In the genomic region with DNA sequence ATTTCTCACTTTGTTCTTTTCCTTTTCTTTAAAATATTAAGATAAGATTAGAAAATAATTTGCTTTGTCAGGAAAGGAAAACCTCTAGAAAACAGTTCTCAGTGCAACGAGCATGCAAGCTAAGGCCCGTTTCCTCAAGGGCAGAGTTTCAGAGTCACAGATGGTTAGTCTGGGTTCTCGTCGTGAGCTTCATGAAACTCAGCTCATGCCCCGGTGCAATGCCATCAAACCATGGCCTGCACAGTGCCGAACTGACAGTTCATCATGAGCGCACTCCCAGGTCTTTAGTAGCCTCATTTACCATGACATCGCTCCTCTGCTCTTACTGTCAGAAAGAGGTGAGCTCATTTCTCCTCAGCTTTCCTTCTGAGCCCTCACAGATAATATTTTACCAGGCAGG, we compare ENCODE assay signal across 13 cellular contexts.
DNase-seq lines count a peak whose midpoint lies in the region; ATAC-seq and TF ChIP-seq lines count a peak whose summit lies in the region.
"Had no signal": no experiment of that assay in that cellular context is flagged by ENCODE, and none has a peak within 500 bp of the region (broad histone marks: within the 10 kb centered on the region; RNA-seq: fewer than 3 reads in every experiment).

No MANE protein-coding gene starts in this region.

- H3K27ac ChIP-seq in sigmoid colon (no peak overlapping the region), Karpas-422 (ENCODE audit: low read length) (no peak overlapping the region)
- H3K27ac ChIP-seq: A549 had no signal

- TF ChIP-seq POLR2A in sigmoid colon (IDR thresholded peaks at IDR 0.05) = no peak

- TF ChIP-seq EP300 in sigmoid colon (IDR thresholded peaks at IDR 0.05) = no peak

- H3K4me1 ChIP-seq in sigmoid colon (no peaks in the 10 kb centered on the region), Karpas-422 (ENCODE audit: low read length) (no peaks in the 10 kb centered on the region)
- H3K4me1 ChIP-seq: A549 had no signal

- H3K36me3 ChIP-seq in GM06990 (ENCODE audit: control insufficient read depth, insufficient read depth, low read length) (no peaks in the 10 kb centered on the region), sigmoid colon (no peaks in the 10 kb centered on the region), Karpas-422 (ENCODE audit: insufficient read depth, low read length) (no peaks in the 10 kb centered on the region)

- ATAC-seq in GM19372 (IDR thresholded peaks at IDR 0.05; ENCODE audit: low read depth, unreplicated experiment) (peak; percentile 77), HG02678 (IDR thresholded peaks at IDR 0.05; ENCODE audit: unreplicated experiment) (peak; percentile 96), HG03439 (IDR thresholded peaks at IDR 0.05; ENCODE audit: unreplicated experiment) (peak; percentile 56)
- ATAC-seq: A549; activated CD4-positive, CD25-positive, alpha-beta regulatory T cell treated with anti-CD3 and anti-CD28 coated beads, Interleukin-2, amount 50 U/mL, for 24 hours; left lobe of liver had no signal

- intact Hi-C loops in sigmoid colon (cut with DNase I) = no loop called here

- 77 to 91% methylated on average over 8 of the region's 8 CpGs for WGBS in sigmoid colon, 2 donors

- no peaks in the 10 kb centered on the region for H4K20me1 ChIP-seq in Karpas-422 (ENCODE audit: insufficient read depth, low read depth, low read length)

- TF ChIP-seq CTCF in GM06990 (IDR thresholded peaks at IDR 0.05; ENCODE audit: insufficient read depth, low read length, poor library complexity, severe bottlenecking) (no peak), sigmoid colon (IDR thresholded peaks at IDR 0.05) (no peak)

- no peaks in the 10 kb centered on the region for H3K27me3 ChIP-seq in GM06990 (replicated peaks; ENCODE audit: control insufficient read depth, insufficient read depth, low read length)
- no peaks in the 10 kb centered on the region for H3K27me3 ChIP-seq in sigmoid colon
- H3K27me3 ChIP-seq in Karpas-422 (ENCODE audit: low read length) = no peaks in the 10 kb centered on the region

- H3K79me2 ChIP-seq in Karpas-422 (ENCODE audit: low read length) = no peaks in the 10 kb centered on the region

- no peak overlapping the region for H3K9ac ChIP-seq in Karpas-422 (ENCODE audit: low read length)

- H3K4me2 ChIP-seq in Karpas-422 (ENCODE audit: low read depth, low read length, poor library complexity, severe bottlenecking) = no peak overlapping the region
- H3K4me2 ChIP-seq: A549 had no signal

- H3K9me2 ChIP-seq in Karpas-422 (replicated peaks; ENCODE audit: insufficient read depth, low read length) = no peaks in the 10 kb centered on the region

- H3K4me3 ChIP-seq in GM06990 (replicated peaks; ENCODE audit: low read depth, low read length) (no peak overlapping the region), sigmoid colon (no peak overlapping the region), Karpas-422 (ENCODE audit: low read length) (no peak overlapping the region)
- H3K4me3 ChIP-seq: A549 had no signal

- H3K9me3 ChIP-seq in sigmoid colon (no peaks in the 10 kb centered on the region), Karpas-422 (ENCODE audit: low read length) (no peaks in the 10 kb centered on the region)
- H3K9me3 ChIP-seq: A549 had no signal

- no peak overlapping the region for H2AFZ ChIP-seq in Karpas-422 (ENCODE audit: low read length)

- DNase-seq in GM06990 (ENCODE audit: extremely low read depth, insufficient read length) = peak; percentile 9
- DNase-seq in inferior parietal cortex (ENCODE audit: extremely low spot score) = no peak
- DNase-seq in DMS114 treated with DMSO at 0.1 percent for 48 hours (lab: John Stamatoyannopoulos, UW; ENCODE audit: unreplicated experiment) = no peak
- no peak for DNase-seq in sigmoid colon
- no peak for DNase-seq in Karpas-422
- DNase-seq: nephron progenitor cell, SW 1271 had no signal
